8 cellular contexts compared by ENCODE assay signal in the genomic region with DNA sequence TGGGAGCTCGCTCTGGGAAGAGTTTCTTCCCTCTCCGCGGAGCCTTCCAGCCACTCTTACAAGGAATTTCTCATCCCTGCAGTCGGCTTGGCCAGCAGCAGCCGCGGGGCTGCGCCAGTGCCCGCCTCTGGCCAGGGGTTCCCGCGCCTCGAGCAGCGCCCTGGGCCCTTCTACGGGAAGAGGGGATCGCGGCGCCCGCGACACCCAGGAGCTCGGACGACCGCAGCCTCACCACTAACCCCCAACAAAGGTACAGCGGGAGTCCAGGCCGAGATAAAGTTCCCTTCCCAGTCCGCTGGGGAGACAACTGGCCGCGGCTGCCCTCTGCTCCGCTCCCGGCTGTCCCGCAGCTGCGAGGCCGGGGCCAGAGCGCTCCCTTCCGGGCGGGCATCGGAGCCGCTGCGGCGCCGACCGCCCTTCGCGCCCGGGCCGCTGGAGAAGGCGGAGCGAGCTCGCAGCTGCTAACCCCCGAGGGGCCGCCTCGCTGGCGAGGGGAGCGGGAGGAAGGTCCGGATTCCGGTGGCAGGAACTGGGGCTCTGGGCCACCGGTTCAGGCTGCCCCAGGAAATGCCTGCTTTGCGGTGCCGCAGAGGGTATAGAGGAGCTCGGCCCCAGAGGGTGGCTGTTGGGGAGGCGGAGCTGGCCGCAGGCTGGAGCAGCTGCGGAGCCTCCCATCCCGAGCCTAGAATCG. TPM values are rescaled to one million over a fixed set of nuclear protein-coding genes. Genes with fewer than 3 reads are reported as not detected.
DNase-seq lines count a peak whose midpoint lies in the region; ATAC-seq and TF ChIP-seq lines count a peak whose summit lies in the region.

No MANE protein-coding gene starts in this region.

- peak; percentile 78 for DNase-seq in ELF-1 (ENCODE audit: low read depth, low spot score)
- peak; percentile 51 to 79 for DNase-seq in cardiac fibroblast (ENCODE audit: low read depth in 2 of 2)
- peak; percentile 32 for DNase-seq in lung (ENCODE audit: low spot score)
- peak; percentile 78 for DNase-seq in upper lobe of right lung
- no peak for DNase-seq in putamen (ENCODE audit: low spot score)

- H3K27ac ChIP-seq in lung (ENCODE audit: low read depth in 1 of 2, low read length in 1 of 2), result no peak overlapping the region
- H3K27ac ChIP-seq in upper lobe of right lung, result no peak overlapping the region

- WGBS in lung, 2 donors, result 2 to 3% methylated on average over 52 to 63 of the region's 63 CpGs

- H3K4me3 ChIP-seq in cardiac fibroblast (replicated peaks in 1 of 2; ENCODE audit: low read depth in 2 of 2, low read length in 2 of 2), result peak overlapping the region; percentile 50 to 51
- H3K4me3 ChIP-seq in lung, result no peak overlapping the region
- H3K4me3 ChIP-seq in upper lobe of right lung, result peak overlapping the region; percentile 30

- peak; percentile 1 for TF ChIP-seq CTCF in cardiac fibroblast (IDR thresholded peaks at IDR 0.05; ENCODE audit: low read depth, low read length)
- TF ChIP-seq CTCF in lung (IDR thresholded peaks at IDR 0.05; ENCODE audit: control extremely low read depth, extremely low read depth), result no peak
- TF ChIP-seq CTCF in upper lobe of right lung (IDR thresholded peaks at IDR 0.05), result peak; percentile 27

- H3K36me3 ChIP-seq in lung (ENCODE audit: control insufficient read depth in 2 of 2, insufficient read depth in 2 of 2, low read length in 2 of 2), result no peaks in the 10 kb centered on the region
- H3K36me3 ChIP-seq in upper lobe of right lung, result no peaks in the 10 kb centered on the region

- no peak for ATAC-seq in lung (ENCODE audit: insufficient read depth, low FRiP score)
- peak; percentile 22 for ATAC-seq in upper lobe of right lung
- ATAC-seq in GM18858 (IDR thresholded peaks at IDR 0.05; ENCODE audit: unreplicated experiment), result no peak
- ATAC-seq in HG03175 (IDR thresholded peaks at IDR 0.05; ENCODE audit: unreplicated experiment), result no peak

- H3K4me1 ChIP-seq in lung (ENCODE audit: control insufficient read depth in 2 of 2, insufficient read depth in 2 of 2, low read length in 2 of 2) (peaks cover 0 to 27% of the 10 kb centered on the region in 2 donors), upper lobe of right lung (peaks cover 34% of the 10 kb centered on the region)

- H3K9me3 ChIP-seq in lung (ENCODE audit: control insufficient read depth in 2 of 2, insufficient read depth in 1 of 2, low read length in 1 of 2), result peaks cover 0 to 9% of the 10 kb centered on the region in 2 donors
- H3K9me3 ChIP-seq in upper lobe of right lung, result no peaks in the 10 kb centered on the region

- H3K27me3 ChIP-seq in lung (ENCODE audit: control insufficient read depth, insufficient read depth) (no peaks in the 10 kb centered on the region), upper lobe of right lung (peaks cover 86% of the 10 kb centered on the region)

- intact Hi-C loops in upper lobe of right lung (cut with DNase I), result no loop called here

TF ChIP-seq in PFSK-1, 5 proteins besides CTCF, POLR2A, EP300 and RAD21:
- TF ChIP-seq REST (IDR thresholded peaks at IDR 0.05; ENCODE audit: insufficient read depth in 1 of 2, low read depth in 2 of 2, low read length in 2 of 2), result no peak
- no peak for TF ChIP-seq SIN3A (IDR thresholded peaks at IDR 0.05; ENCODE audit: borderline replicate concordance, insufficient read depth, low read length)
- peak; percentile 60 for TF ChIP-seq FOXP2 (optimal IDR thresholded peaks at IDR 0.05; ENCODE audit: borderline replicate concordance, extremely low read depth, extremely low read length, insufficient read depth)
- no peak for TF ChIP-seq POLR2AphosphoS5 (IDR thresholded peaks at IDR 0.05; ENCODE audit: low read depth, low read length)
- TF ChIP-seq TAF1 (IDR thresholded peaks at IDR 0.05; ENCODE audit: borderline replicate concordance, insufficient read depth, low read length), result no peak

RNA-seq across cellular contexts. Expression of gene HS3ST3B1, which starts 3.6 kb away (rescaled TPM):
- polyA plus RNA-seq in PFSK-1 (2012; ENCODE audit: insufficient read length, low read depth), result 3.2 TPM
- total RNA-seq in lung (1 to 10 TPM; 4.1 to 6.5 TPM), upper lobe of right lung (2.7 TPM)
- polyA plus RNA-seq in lung, result 10 to 100 TPM in 1 of 2 donors, under 1 TPM in 1; 0.87 to 14.6 TPM
